In genomic region chr4:162131256-162131655, GRCh38 we compare ENCODE assay signal across 1 cellular context.
TF ChIP-seq lines count a peak whose summit lies in the region.

No MANE protein-coding gene starts in this region.

TF ChIP-seq in WTC11, 78 proteins besides CTCF, POLR2A, EP300 and RAD21 (continued from another document):
- no peak for TF ChIP-seq ARID4B (CRISPR knock-in tag; IDR thresholded peaks at IDR 0.05; ENCODE audit: borderline replicate concordance)
